ENCODE assay signal across 8 cellular contexts in the genomic region with DNA sequence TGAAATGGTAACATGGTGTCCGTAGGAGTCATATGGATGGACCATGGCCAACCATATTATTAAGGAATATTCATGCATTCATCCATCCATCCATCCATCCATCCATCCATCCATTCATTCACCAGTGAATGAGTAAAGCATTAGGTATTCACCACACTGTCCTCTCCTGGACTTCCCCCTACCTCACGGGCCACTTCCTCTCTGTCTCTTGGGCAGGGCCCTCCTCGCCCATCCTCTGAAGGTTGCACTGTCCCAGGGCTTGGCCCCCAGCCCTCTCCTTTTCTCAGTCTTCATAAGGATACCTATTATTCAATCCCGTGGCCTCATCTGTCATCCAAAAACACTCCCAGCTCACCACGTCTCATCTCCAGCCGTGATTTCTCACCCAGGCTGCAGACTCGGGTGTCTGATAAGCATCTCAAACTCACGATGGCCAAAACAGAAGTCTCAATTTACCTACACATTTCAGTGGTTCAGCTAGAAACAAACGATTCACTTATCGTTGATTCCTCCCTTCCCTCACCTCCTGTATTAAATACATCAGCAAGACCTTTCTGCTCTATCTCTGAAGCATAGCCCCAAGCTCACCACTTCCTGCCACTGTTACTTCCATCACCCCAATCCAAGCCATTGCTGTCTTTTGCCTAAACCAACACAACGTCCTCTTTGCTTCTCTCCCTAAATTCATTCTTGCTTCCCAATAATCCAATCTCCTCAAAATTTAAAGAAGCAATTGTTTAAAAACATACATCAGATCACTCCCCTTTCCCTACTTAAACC.
DNase-seq lines count a peak whose midpoint lies in the region; ATAC-seq and TF ChIP-seq lines count a peak whose summit lies in the region.
"Not testable (repeated sequence)": the region's sequence is repeated elsewhere in the genome, so short reads cannot be mapped to it uniquely, and the experiment has no call there.

No MANE protein-coding gene starts in this region.

- DNase-seq in CD4-positive, CD25-positive, alpha-beta regulatory T cell; DND-41; activated CD4-positive, alpha-beta T cell treated with anti-CD3 and anti-CD28 coated beads for 36 hours; activated CD8-positive, alpha-beta memory T cell treated with anti-CD3 and anti-CD28 coated beads, Interleukin-2, amount 10 ng/mL, durations not matched to agents 7 days and 5 days; activated naive CD8-positive, alpha-beta T cell treated with anti-CD3 and anti-CD28 coated beads, Interleukin-2, amount 50 U/mL, for 24 hours; effector memory CD8-positive, alpha-beta T cell; naive B cell; stimulated activated effector memory CD8-positive, alpha-beta T cell treated with anti-CD3 and anti-CD28 coated beads, Interleukin-12 subunit alpha, Interleukin-12 subunit beta, amount 100 ng/mL, for 72 hours (ENCODE audit: low spot score in 2 of 2): not testable (repeated sequence)

- intact Hi-C loops in activated CD4-positive, alpha-beta T cell treated with anti-CD3 and anti-CD28 coated beads for 36 hours (cut with DNase I, micrococcal nuclease), result not testable (repeated sequence)

- H3K9ac ChIP-seq in DND-41 (ENCODE audit: low read depth, low read length), result not testable (repeated sequence)

- not testable (repeated sequence) for H2AFZ ChIP-seq in DND-41 (ENCODE audit: low read depth, low read length)

- H3K9me3 ChIP-seq in CD4-positive, CD25-positive, alpha-beta regulatory T cell (ENCODE audit: control insufficient read depth in 2 of 2, low read length in 2 of 2); DND-41 (ENCODE audit: insufficient read depth, low read length, severe bottlenecking): not testable (repeated sequence)

- ATAC-seq in CD4-positive, CD25-positive, alpha-beta regulatory T cell (ENCODE audit: low read depth in 2 of 2), result peak; percentile 68 to 89
- peak; percentile 88 for ATAC-seq in DND-41 (ENCODE audit: insufficient read depth, low read depth)
- peak; percentile 55 for ATAC-seq in activated CD4-positive, alpha-beta T cell treated with anti-CD3 and anti-CD28 coated beads for 36 hours
- peak; percentile 88 for ATAC-seq in activated CD8-positive, alpha-beta memory T cell treated with anti-CD3 and anti-CD28 coated beads, Interleukin-2, amount 10 ng/mL, durations not matched to agents 7 days and 5 days
- peak; percentile 61 for ATAC-seq in activated naive CD8-positive, alpha-beta T cell treated with anti-CD3 and anti-CD28 coated beads, Interleukin-2, amount 50 U/mL, for 24 hours
- peak; percentile 67 for ATAC-seq in effector memory CD8-positive, alpha-beta T cell (replicated peaks)
- ATAC-seq in naive B cell (ENCODE audit: low read depth in 2 of 2), result peak; percentile 36 to 42
- ATAC-seq in stimulated activated effector memory CD8-positive, alpha-beta T cell treated with anti-CD3 and anti-CD28 coated beads, Interleukin-12 subunit alpha, Interleukin-12 subunit beta, amount 100 ng/mL, for 72 hours, result peak; percentile 79

- not testable (repeated sequence) for TF ChIP-seq CTCF in DND-41 (IDR thresholded peaks at IDR 0.05; ENCODE audit: borderline replicate concordance, extremely low read depth, low read length, poor library complexity, severe bottlenecking)

- H4K20me1 ChIP-seq in DND-41 (ENCODE audit: insufficient read depth, low read length), result not testable (repeated sequence)

- CTCF ChIA-PET in activated CD4-positive, alpha-beta T cell treated with anti-CD3 and anti-CD28 coated beads for 36 hours (lab: Charles Lee); activated CD8-positive, alpha-beta memory T cell treated with anti-CD3 and anti-CD28 coated beads, Interleukin-2, amount 10 ng/mL, durations not matched to agents 7 days and 5 days (lab: Charles Lee): not testable (repeated sequence)

- not testable (repeated sequence) for H3K27me3 Mint-ChIP-seq in CD4-positive, CD25-positive, alpha-beta regulatory T cell; activated CD4-positive, alpha-beta T cell treated with anti-CD3 and anti-CD28 coated beads for 36 hours; activated CD8-positive, alpha-beta memory T cell treated with anti-CD3 and anti-CD28 coated beads, Interleukin-2, amount 10 ng/mL, durations not matched to agents 7 days and 5 days; activated naive CD8-positive, alpha-beta T cell treated with anti-CD3 and anti-CD28 coated beads, Interleukin-2, amount 50 U/mL, for 24 hours; effector memory CD8-positive, alpha-beta T cell; naive B cell

- POLR2A ChIA-PET in activated CD4-positive, alpha-beta T cell treated with anti-CD3 and anti-CD28 coated beads for 36 hours (lab: Charles Lee), result not testable (repeated sequence)

- not testable (repeated sequence) for H3K4me2 ChIP-seq in DND-41 (ENCODE audit: insufficient read depth, low read length)

- H3K4me1 Mint-ChIP-seq in CD4-positive, CD25-positive, alpha-beta regulatory T cell; activated CD4-positive, alpha-beta T cell treated with anti-CD3 and anti-CD28 coated beads for 36 hours; activated CD8-positive, alpha-beta memory T cell treated with anti-CD3 and anti-CD28 coated beads, Interleukin-2, amount 10 ng/mL, durations not matched to agents 7 days and 5 days; activated naive CD8-positive, alpha-beta T cell treated with anti-CD3 and anti-CD28 coated beads, Interleukin-2, amount 50 U/mL, for 24 hours; effector memory CD8-positive, alpha-beta T cell (ENCODE audit: low read depth in 2 of 2); naive B cell; stimulated activated effector memory CD8-positive, alpha-beta T cell treated with anti-CD3 and anti-CD28 coated beads, Interleukin-12 subunit alpha, Interleukin-12 subunit beta, amount 100 ng/mL, for 72 hours: not testable (repeated sequence)

- not testable (repeated sequence) for H3K4me3 Mint-ChIP-seq in CD4-positive, CD25-positive, alpha-beta regulatory T cell; activated CD4-positive, alpha-beta T cell treated with anti-CD3 and anti-CD28 coated beads for 36 hours; activated CD8-positive, alpha-beta memory T cell treated with anti-CD3 and anti-CD28 coated beads, Interleukin-2, amount 10 ng/mL, durations not matched to agents 7 days and 5 days; activated naive CD8-positive, alpha-beta T cell treated with anti-CD3 and anti-CD28 coated beads, Interleukin-2, amount 50 U/mL, for 24 hours; effector memory CD8-positive, alpha-beta T cell; naive B cell; stimulated activated effector memory CD8-positive, alpha-beta T cell treated with anti-CD3 and anti-CD28 coated beads, Interleukin-12 subunit alpha, Interleukin-12 subunit beta, amount 100 ng/mL, for 72 hours

- not testable (repeated sequence) for H3K79me2 ChIP-seq in DND-41 (ENCODE audit: insufficient read depth, low read length)

- not testable (repeated sequence) for H3K36me3 Mint-ChIP-seq in CD4-positive, CD25-positive, alpha-beta regulatory T cell; activated CD4-positive, alpha-beta T cell treated with anti-CD3 and anti-CD28 coated beads for 36 hours (ENCODE audit: low read depth); activated CD8-positive, alpha-beta memory T cell treated with anti-CD3 and anti-CD28 coated beads, Interleukin-2, amount 10 ng/mL, durations not matched to agents 7 days and 5 days; activated naive CD8-positive, alpha-beta T cell treated with anti-CD3 and anti-CD28 coated beads, Interleukin-2, amount 50 U/mL, for 24 hours (ENCODE audit: low read depth); effector memory CD8-positive, alpha-beta T cell (ENCODE audit: insufficient read depth); naive B cell; stimulated activated effector memory CD8-positive, alpha-beta T cell treated with anti-CD3 and anti-CD28 coated beads, Interleukin-12 subunit alpha, Interleukin-12 subunit beta, amount 100 ng/mL, for 72 hours

- H3K27me3 ChIP-seq in CD4-positive, CD25-positive, alpha-beta regulatory T cell (ENCODE audit: control insufficient read depth, insufficient read depth, low read length); DND-41 (ENCODE audit: insufficient read depth, low read length, poor library complexity): not testable (repeated sequence)

- H3K4me3 ChIP-seq in CD4-positive, CD25-positive, alpha-beta regulatory T cell (ENCODE audit: low read depth, low read length); DND-41 (ENCODE audit: low read depth in 1 of 2, low read length in 2 of 2): not testable (repeated sequence)

- not testable (repeated sequence) for H3K36me3 ChIP-seq in CD4-positive, CD25-positive, alpha-beta regulatory T cell (ENCODE audit: control insufficient read depth, insufficient read depth, low read length); DND-41 (ENCODE audit: insufficient read depth, low read length)

- H3K27ac ChIP-seq in CD4-positive, CD25-positive, alpha-beta regulatory T cell (ENCODE audit: insufficient read depth, low read length, poor library complexity, severe bottlenecking); DND-41 (ENCODE audit: low read length): not testable (repeated sequence)

- H3K4me1 ChIP-seq in CD4-positive, CD25-positive, alpha-beta regulatory T cell (ENCODE audit: control insufficient read depth, insufficient read depth, low read length, poor library complexity, severe bottlenecking); DND-41 (ENCODE audit: insufficient read depth, low read length): not testable (repeated sequence)

- not testable (repeated sequence) for H3K27ac Mint-ChIP-seq in CD4-positive, CD25-positive, alpha-beta regulatory T cell; activated CD4-positive, alpha-beta T cell treated with anti-CD3 and anti-CD28 coated beads for 36 hours; activated CD8-positive, alpha-beta memory T cell treated with anti-CD3 and anti-CD28 coated beads, Interleukin-2, amount 10 ng/mL, durations not matched to agents 7 days and 5 days; activated naive CD8-positive, alpha-beta T cell treated with anti-CD3 and anti-CD28 coated beads, Interleukin-2, amount 50 U/mL, for 24 hours; effector memory CD8-positive, alpha-beta T cell; naive B cell; stimulated activated effector memory CD8-positive, alpha-beta T cell treated with anti-CD3 and anti-CD28 coated beads, Interleukin-12 subunit alpha, Interleukin-12 subunit beta, amount 100 ng/mL, for 72 hours

- H3K9me3 Mint-ChIP-seq in CD4-positive, CD25-positive, alpha-beta regulatory T cell; activated CD4-positive, alpha-beta T cell treated with anti-CD3 and anti-CD28 coated beads for 36 hours (ENCODE audit: low read depth); activated CD8-positive, alpha-beta memory T cell treated with anti-CD3 and anti-CD28 coated beads, Interleukin-2, amount 10 ng/mL, durations not matched to agents 7 days and 5 days (ENCODE audit: low read depth); activated naive CD8-positive, alpha-beta T cell treated with anti-CD3 and anti-CD28 coated beads, Interleukin-2, amount 50 U/mL, for 24 hours; effector memory CD8-positive, alpha-beta T cell; naive B cell; stimulated activated effector memory CD8-positive, alpha-beta T cell treated with anti-CD3 and anti-CD28 coated beads, Interleukin-12 subunit alpha, Interleukin-12 subunit beta, amount 100 ng/mL, for 72 hours: not testable (repeated sequence)
